Comparison of ENCODE assay signal across 10 cellular contexts in the genomic region with DNA sequence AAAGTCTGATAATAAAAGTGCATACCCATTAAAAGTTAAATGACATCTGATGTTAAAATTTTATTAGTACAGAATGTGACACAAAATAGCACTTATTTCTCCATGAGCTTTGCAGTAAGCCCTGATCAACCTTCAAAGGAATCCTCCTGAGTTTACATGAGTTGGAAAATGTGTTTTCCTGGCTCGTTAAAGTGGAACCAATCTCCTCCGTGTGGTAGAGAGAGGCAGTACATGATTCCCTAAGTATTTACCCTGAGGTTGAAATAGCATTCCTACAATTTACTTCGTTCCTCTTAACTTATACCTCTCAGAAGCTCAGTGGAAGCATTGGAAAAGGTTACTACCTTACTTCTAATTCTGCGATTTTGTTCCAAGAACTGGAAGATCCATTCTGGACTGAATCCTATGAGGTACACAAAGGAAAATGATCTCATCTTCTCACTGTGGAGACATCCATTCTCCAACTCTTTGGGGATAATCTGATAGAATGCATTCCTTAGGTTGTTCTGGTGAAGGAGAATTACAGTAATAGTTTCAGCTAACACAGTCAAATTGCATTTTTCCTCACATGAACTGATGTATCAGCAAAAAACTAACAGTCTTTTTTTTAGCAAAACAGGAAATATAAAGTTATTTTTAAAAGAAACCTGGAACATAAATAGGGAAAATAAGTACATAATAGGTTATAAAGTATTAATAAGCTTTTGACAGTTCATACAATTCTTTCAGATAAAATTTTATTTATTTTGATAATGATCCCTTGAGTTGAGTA.
DNase-seq lines count a peak whose midpoint lies in the region; ATAC-seq, FAIRE-seq and TF ChIP-seq lines count a peak whose summit lies in the region.
"Had no signal": no experiment of that assay in that cellular context is flagged by ENCODE, and none has a peak within 500 bp of the region (broad histone marks: within the 10 kb centered on the region; RNA-seq: fewer than 3 reads in every experiment).

No MANE protein-coding gene starts in this region.

- TF ChIP-seq POLR2A in NB4 (IDR thresholded peaks at IDR 0.05; ENCODE audit: extremely low read depth, insufficient read length): no peak

- TF ChIP-seq CTCF in NB4 (IDR thresholded peaks at IDR 0.05; ENCODE audit: low read depth, low read length) (peak; percentile 10), bronchial epithelial cell (IDR thresholded peaks at IDR 0.05; ENCODE audit: insufficient read depth, low read length, severe bottlenecking) (peak; percentile 41)

- H3K9me3 ChIP-seq in mesenchymal stem cell (ENCODE audit: control insufficient read depth, low read length): no peaks in the 10 kb centered on the region
- H3K9me3 ChIP-seq: SJSA1 had no signal

- ATAC-seq in activated T-helper 17 cell treated with anti-CD3 and anti-CD28 coated beads, Interleukin-2, amount 50 U/mL, for 72 hours (replicated peaks): no peak
- no peak for ATAC-seq in GM18519 (IDR thresholded peaks at IDR 0.05; ENCODE audit: low FRiP score, unreplicated experiment)

- intact Hi-C loops in activated T-helper 2 cell treated with anti-CD3 and anti-CD28 coated beads, Interferon-gamma antibody, Interleukin-2, Interleukin-4, amounts not matched to agents 10 μg/mL and 5 μg/mL and 100 μg/mL, durations not matched to agents 14 hours and 24 hours and 36 hours (cut with micrococcal nuclease): no loop called here

- H3K27ac ChIP-seq in mesenchymal stem cell (ENCODE audit: low read length, poor library complexity, severe bottlenecking): no peak overlapping the region
- H3K27ac ChIP-seq: SJSA1 had no signal

- H4K91ac ChIP-seq in mesenchymal stem cell (ENCODE audit: low read length): no peak overlapping the region

- no peaks in the 10 kb centered on the region for H3K79me1 ChIP-seq in mesenchymal stem cell (replicated peaks; ENCODE audit: low read length, poor library complexity, severe bottlenecking)

- H3K4me3 ChIP-seq in NB4 (ENCODE audit: low read depth, low read length) (no peak overlapping the region), bronchial epithelial cell (ENCODE audit: low read depth, low read length) (no peak overlapping the region), mesenchymal stem cell (ENCODE audit: insufficient read depth in 1 of 2, low read depth in 1 of 2, low read length in 2 of 2) (no peak overlapping the region)
- H3K4me3 ChIP-seq: SJSA1 had no signal

- no peak overlapping the region for H2AFZ ChIP-seq in mesenchymal stem cell (ENCODE audit: low read depth, low read length)

- DNase-seq in D341Med (ENCODE audit: low spot score) (peak; percentile 51), NB4 (ENCODE audit: low read depth) (peak; percentile 6), bronchial epithelial cell (ENCODE audit: low read depth) (peak; percentile 27), mesenchymal stem cell (peak; percentile 42), GM19238 (ENCODE audit: insufficient read length, low spot score) (no peak)
- no peak for DNase-seq in activated T-helper 2 cell treated with anti-CD3 and anti-CD28 coated beads, Interferon-gamma antibody, Interleukin-2, Interleukin-4, amounts not matched to agents 10 μg/mL and 5 μg/mL and 100 μg/mL, durations not matched to agents 14 hours and 24 hours and 36 hours (ENCODE audit: low spot score)

- H2AK5ac ChIP-seq in mesenchymal stem cell (ENCODE audit: low read length, severe bottlenecking): no peak overlapping the region

- H3K4me2 ChIP-seq in mesenchymal stem cell (ENCODE audit: low read length, poor library complexity, severe bottlenecking): no peak overlapping the region

- no peak overlapping the region for H2BK5ac ChIP-seq in mesenchymal stem cell (ENCODE audit: low read depth, low read length, poor library complexity, severe bottlenecking)

- no peak overlapping the region for H2BK120ac ChIP-seq in mesenchymal stem cell (ENCODE audit: low read depth, low read length)

- H3K4me1 Mint-ChIP-seq in activated T-helper 2 cell treated with anti-CD3 and anti-CD28 coated beads, Interferon-gamma antibody, Interleukin-2, Interleukin-4, amounts not matched to agents 10 μg/mL and 5 μg/mL and 100 μg/mL, durations not matched to agents 14 hours and 24 hours and 36 hours (ENCODE audit: low read depth): no peaks in the 10 kb centered on the region
- no peaks in the 10 kb centered on the region for H3K4me1 Mint-ChIP-seq in activated T-helper 17 cell treated with anti-CD3 and anti-CD28 coated beads, Interleukin-2, amount 50 U/mL, for 72 hours

- no peaks in the 10 kb centered on the region for H3K4me1 ChIP-seq in mesenchymal stem cell (ENCODE audit: control insufficient read depth, insufficient read depth, low read depth, low read length)
- H3K4me1 ChIP-seq: SJSA1 had no signal

- no peak overlapping the region for H4K8ac ChIP-seq in mesenchymal stem cell (ENCODE audit: low read length)

- no peak overlapping the region for H2BK15ac ChIP-seq in mesenchymal stem cell (ENCODE audit: low read depth, poor library complexity, severe bottlenecking)

- H3K4ac ChIP-seq in mesenchymal stem cell (ENCODE audit: low read depth in 1 of 2, low read length in 2 of 2): no peak overlapping the region

- H3K36me3 Mint-ChIP-seq in activated T-helper 2 cell treated with anti-CD3 and anti-CD28 coated beads, Interferon-gamma antibody, Interleukin-2, Interleukin-4, amounts not matched to agents 10 μg/mL and 5 μg/mL and 100 μg/mL, durations not matched to agents 14 hours and 24 hours and 36 hours (ENCODE audit: low read depth): no peaks in the 10 kb centered on the region
- no peaks in the 10 kb centered on the region for H3K36me3 Mint-ChIP-seq in activated T-helper 17 cell treated with anti-CD3 and anti-CD28 coated beads, Interleukin-2, amount 50 U/mL, for 72 hours (ENCODE audit: low read depth)

- peaks cover 3% of the 10 kb centered on the region for H3K9me3 Mint-ChIP-seq in activated T-helper 2 cell treated with anti-CD3 and anti-CD28 coated beads, Interferon-gamma antibody, Interleukin-2, Interleukin-4, amounts not matched to agents 10 μg/mL and 5 μg/mL and 100 μg/mL, durations not matched to agents 14 hours and 24 hours and 36 hours
- H3K9me3 Mint-ChIP-seq in activated T-helper 17 cell treated with anti-CD3 and anti-CD28 coated beads, Interleukin-2, amount 50 U/mL, for 72 hours: no peaks in the 10 kb centered on the region

- no peak overlapping the region for H3K27ac Mint-ChIP-seq in activated T-helper 2 cell treated with anti-CD3 and anti-CD28 coated beads, Interferon-gamma antibody, Interleukin-2, Interleukin-4, amounts not matched to agents 10 μg/mL and 5 μg/mL and 100 μg/mL, durations not matched to agents 14 hours and 24 hours and 36 hours
- H3K27ac Mint-ChIP-seq in activated T-helper 17 cell treated with anti-CD3 and anti-CD28 coated beads, Interleukin-2, amount 50 U/mL, for 72 hours: no peak overlapping the region
- H3K27ac Mint-ChIP-seq: stimulated activated naive CD8-positive, alpha-beta T cell treated with anti-CD3 and anti-CD28 coated beads, Interleukin-15, Interleukin-2, amounts not matched to agents 100 ng/mL and 50 ng/mL, for 24 hours had no signal

- H3K14ac ChIP-seq in mesenchymal stem cell (ENCODE audit: low read length in 2 of 2): no peak overlapping the region

- 28% methylated on average over 4 of the region's 4 CpGs for WGBS in mesenchymal stem cell

- H3K23ac ChIP-seq in mesenchymal stem cell (ENCODE audit: low read length in 2 of 2): no peak overlapping the region

- H3K27me3 Mint-ChIP-seq in activated T-helper 2 cell treated with anti-CD3 and anti-CD28 coated beads, Interferon-gamma antibody, Interleukin-2, Interleukin-4, amounts not matched to agents 10 μg/mL and 5 μg/mL and 100 μg/mL, durations not matched to agents 14 hours and 24 hours and 36 hours (ENCODE audit: low read depth): no peaks in the 10 kb centered on the region
- H3K27me3 Mint-ChIP-seq in activated T-helper 17 cell treated with anti-CD3 and anti-CD28 coated beads, Interleukin-2, amount 50 U/mL, for 72 hours: no peaks in the 10 kb centered on the region
- H3K27me3 Mint-ChIP-seq: stimulated activated naive CD8-positive, alpha-beta T cell treated with anti-CD3 and anti-CD28 coated beads, Interleukin-15, Interleukin-2, amounts not matched to agents 100 ng/mL and 50 ng/mL, for 24 hours had no signal

- H3K27me3 ChIP-seq in bronchial epithelial cell (ENCODE audit: control insufficient read depth, insufficient read depth, low read length) (no peaks in the 10 kb centered on the region), mesenchymal stem cell (ENCODE audit: control insufficient read depth in 1 of 2, insufficient read depth in 1 of 2, low read length in 2 of 2) (no peaks in the 10 kb centered on the region)
- H3K27me3 ChIP-seq: SJSA1 had no signal

- no peak overlapping the region for H3K4me3 Mint-ChIP-seq in activated T-helper 2 cell treated with anti-CD3 and anti-CD28 coated beads, Interferon-gamma antibody, Interleukin-2, Interleukin-4, amounts not matched to agents 10 μg/mL and 5 μg/mL and 100 μg/mL, durations not matched to agents 14 hours and 24 hours and 36 hours (ENCODE audit: low read depth)
- no peak overlapping the region for H3K4me3 Mint-ChIP-seq in activated T-helper 17 cell treated with anti-CD3 and anti-CD28 coated beads, Interleukin-2, amount 50 U/mL, for 72 hours
- H3K4me3 Mint-ChIP-seq: stimulated activated naive CD8-positive, alpha-beta T cell treated with anti-CD3 and anti-CD28 coated beads, Interleukin-15, Interleukin-2, amounts not matched to agents 100 ng/mL and 50 ng/mL, for 24 hours had no signal

- FAIRE-seq in bronchial epithelial cell (lab: Jason Lieb, UNC): no peak

- H3K18ac ChIP-seq in mesenchymal stem cell (ENCODE audit: low read depth in 1 of 2, low read length in 2 of 2): no peak overlapping the region

- H3K36me3 ChIP-seq in bronchial epithelial cell (ENCODE audit: control insufficient read depth, insufficient read depth, low read length) (no peaks in the 10 kb centered on the region), mesenchymal stem cell (ENCODE audit: control insufficient read depth in 1 of 2, insufficient read depth in 2 of 2, low read depth in 1 of 2, low read length in 2 of 2) (no peaks in the 10 kb centered on the region)
- H3K36me3 ChIP-seq: SJSA1 had no signal

- H2BK12ac ChIP-seq in mesenchymal stem cell (ENCODE audit: low read length in 2 of 2): no peak overlapping the region

- no peak overlapping the region for H3K9ac ChIP-seq in mesenchymal stem cell (ENCODE audit: low read length)

Comparison
In these comparisons a context has a peak if more than half of its experiments do, and no peak if none do; other contexts are left out.
1. DNase-seq: peak in D341Med (single experiment), NB4 (single experiment), bronchial epithelial cell (single experiment) and mesenchymal stem cell (single experiment); none in activated T-helper 2 cell treated with anti-CD3 and anti-CD28 coated beads, Interferon-gamma antibody, Interleukin-2, Interleukin-4, amounts not matched to agents 10 μg/mL and 5 μg/mL and 100 μg/mL, durations not matched to agents 14 hours and 24 hours and 36 hours (single experiment) and GM19238 (single experiment).